ENCODE assay signal across 15 cellular contexts in genomic region chr6:2118136-2118535, GRCh38.
DNase-seq lines count a peak whose midpoint lies in the region; ATAC-seq, FAIRE-seq and TF ChIP-seq lines count a peak whose summit lies in the region.
"Had no signal": no experiment of that assay in that cellular context is flagged by ENCODE, and none has a peak within 500 bp of the region (broad histone marks: within the 10 kb centered on the region; RNA-seq: fewer than 3 reads in every experiment).

No MANE protein-coding gene starts in this region.

- 4 to 10% methylated on average over 1 of the region's 1 CpG for WGBS in aorta, 2 donors

- peak overlapping the region; percentile 3 for H3K27ac Mint-ChIP-seq in glutamatergic neuron (ENCODE audit: unreplicated experiment)
- H3K27ac Mint-ChIP-seq: B cell; CD4-positive, alpha-beta T cell had no signal

- H3K36me3 ChIP-seq in ascending aorta (no peaks in the 10 kb centered on the region), aorta (ENCODE audit: control insufficient read depth in 1 of 2, insufficient read depth in 2 of 2, low read length in 1 of 2) (peaks cover 0 to 2% of the 10 kb centered on the region in 2 donors)

- peak; percentile 11 for FAIRE-seq in H54 (lab: Jason Lieb, UNC)
- FAIRE-seq: D721Med had no signal

- peaks cover 2% of the 10 kb centered on the region for H3K9me3 Mint-ChIP-seq in glutamatergic neuron (ENCODE audit: unreplicated experiment)
- H3K9me3 Mint-ChIP-seq: CD4-positive, alpha-beta T cell had no signal

- no peak for TF ChIP-seq POLR2A in H54 (IDR thresholded peaks at IDR 0.05; ENCODE audit: low read depth, low read length)

- ATAC-seq in aorta (ENCODE audit: low FRiP score), result no peak
- no peak for ATAC-seq in GM18858 (IDR thresholded peaks at IDR 0.05; ENCODE audit: unreplicated experiment)
- ATAC-seq in HG03354 (IDR thresholded peaks at IDR 0.05; ENCODE audit: poor library complexity, severe bottlenecking, unreplicated experiment), result no peak
- no peak for ATAC-seq in GM18868 (IDR thresholded peaks at IDR 0.05; ENCODE audit: unreplicated experiment)
- ATAC-seq: HCT116 had no signal

- no peaks in the 10 kb centered on the region for H3K27me3 Mint-ChIP-seq in glutamatergic neuron (ENCODE audit: unreplicated experiment)
- H3K27me3 Mint-ChIP-seq: B cell; CD4-positive, alpha-beta T cell had no signal

- H3K27ac ChIP-seq in ascending aorta (peak overlapping the region; percentile 60 to 63), aorta (ENCODE audit: low read depth in 1 of 2, low read length in 2 of 2) (peak overlapping the region; percentile 33 to 68)

- no peaks in the 10 kb centered on the region for H3K27me3 ChIP-seq in ascending aorta
- H3K27me3 ChIP-seq in aorta (ENCODE audit: control insufficient read depth in 1 of 2, insufficient read depth in 2 of 2, low read length in 1 of 2), result no peaks in the 10 kb centered on the region

- peaks cover 0 to 6% of the 10 kb centered on the region in 2 donors for H3K4me1 ChIP-seq in ascending aorta
- H3K4me1 ChIP-seq in aorta (ENCODE audit: control insufficient read depth in 1 of 2, insufficient read depth in 2 of 2, low read length in 2 of 2), result no peaks in the 10 kb centered on the region

- H3K36me3 Mint-ChIP-seq in glutamatergic neuron (ENCODE audit: unreplicated experiment), result peaks cover 3% of the 10 kb centered on the region

- intact Hi-C loops in ascending aorta (cut with DNase I), result no loop called here
- intact Hi-C loops in aorta (cut with DNase I), result loop anchor here (10.0 kb wide), 4 partner anchors 47 to 517 kb away; no protein-coding TSS in a partner anchor

- H3K9me3 ChIP-seq in ascending aorta (no peaks in the 10 kb centered on the region), aorta (ENCODE audit: control insufficient read depth, low read length) (no peaks in the 10 kb centered on the region)

- H3K4me1 Mint-ChIP-seq in glutamatergic neuron (ENCODE audit: low read depth, unreplicated experiment), result peaks cover 7% of the 10 kb centered on the region
- H3K4me1 Mint-ChIP-seq: B cell had no signal

- H3K4me3 Mint-ChIP-seq in glutamatergic neuron (ENCODE audit: unreplicated experiment), result no peak overlapping the region
- H3K4me3 Mint-ChIP-seq: B cell; CD4-positive, alpha-beta T cell had no signal

- TF ChIP-seq CTCF in ascending aorta (IDR thresholded peaks at IDR 0.05) (no peak), glutamatergic neuron (IDR thresholded peaks at IDR 0.05; ENCODE audit: partially characterized antibody, unreplicated experiment) (no peak)

- DNase-seq in H54 (ENCODE audit: insufficient read length, low spot score) (no peak), ascending aorta (ENCODE audit: low spot score in 2 of 2) (no peak), glutamatergic neuron (no peak), aorta (no peak)
- DNase-seq: C1 segment of cervical spinal cord; CD4-positive, alpha-beta T cell; DMS153; DMS79 treated with DMSO at 0.1 percent for 48 hours; EL had no signal

- H3K4me3 ChIP-seq in ascending aorta (no peak overlapping the region), aorta (ENCODE audit: low read length in 2 of 2) (no peak overlapping the region)
